Comparison of ENCODE assay signal across 8 cellular contexts in the genomic region with DNA sequence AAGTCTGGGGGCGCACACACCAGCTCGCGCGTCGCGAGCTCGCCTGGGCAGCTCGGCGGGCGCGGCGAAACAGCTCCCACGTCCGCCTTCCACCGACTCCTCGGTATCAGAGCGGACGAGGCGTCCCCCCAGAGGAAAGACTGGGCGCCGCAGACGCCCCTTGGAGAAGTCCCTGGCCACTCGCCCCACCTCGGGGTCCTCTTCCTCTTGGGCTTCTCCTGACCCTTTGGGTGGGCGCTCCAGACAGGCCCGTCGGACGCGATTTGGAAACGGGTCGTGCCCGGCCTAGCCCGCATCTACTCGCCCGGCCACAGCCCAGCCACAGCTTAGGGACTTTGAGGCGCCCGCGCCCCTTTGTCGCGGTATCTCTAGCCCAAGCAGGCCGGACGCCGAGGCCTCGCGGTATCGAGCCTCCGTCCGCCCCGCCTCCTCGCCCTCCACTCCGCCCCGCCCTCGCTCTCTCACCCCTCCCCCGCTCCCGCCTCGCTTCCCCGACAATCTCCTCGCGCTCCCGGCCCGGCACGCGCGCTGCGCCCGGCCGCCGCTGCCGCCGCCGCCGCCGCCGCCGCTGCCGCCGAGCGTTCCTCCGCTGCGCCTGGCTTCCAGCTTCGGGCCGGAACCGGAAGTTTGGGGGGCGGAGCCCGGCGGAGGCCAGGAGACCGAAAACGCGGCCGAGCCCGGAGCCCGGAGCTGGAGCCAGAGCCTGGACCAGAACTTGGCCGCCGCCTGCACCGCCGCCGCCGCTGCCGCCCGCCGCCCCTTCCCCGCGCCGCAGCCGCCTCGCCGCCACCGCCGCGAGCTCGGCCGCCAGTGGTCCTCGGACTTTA. TPM values are rescaled to one million over a fixed set of nuclear protein-coding genes. Genes with fewer than 3 reads are reported as not detected.
DNase-seq lines count a peak whose midpoint lies in the region; ATAC-seq and TF ChIP-seq lines count a peak whose summit lies in the region.

No MANE protein-coding gene starts in this region.

- in situ Hi-C loops in G401 (cut with HindIII; ENCODE audit: low sequenced_read_pairs) = no loop called here

- H3K36me3 ChIP-seq in MM.1S (replicated peaks; ENCODE audit: insufficient read depth, low read length) (no peaks in the 10 kb centered on the region), gastroesophageal sphincter (no peaks in the 10 kb centered on the region), neutrophil (no peaks in the 10 kb centered on the region)

- peak; percentile 94 for ATAC-seq in gastroesophageal sphincter

- H3K4me1 ChIP-seq in MM.1S (ENCODE audit: low read length) (peaks cover 6% of the 10 kb centered on the region; the same call in 1 of the 2 replicates), gastroesophageal sphincter (peaks cover 0 to 34% (median 4%) of the 10 kb centered on the region in 3 donors), neutrophil (ENCODE audit: control insufficient read depth in 1 of 2, insufficient read depth in 1 of 2, low read depth in 1 of 2, low read length in 1 of 2) (peaks cover 4 to 13% of the 10 kb centered on the region in 2 experiments)

- peaks cover 57% of the 10 kb centered on the region for H3K27me3 Mint-ChIP-seq in activated naive CD4-positive, alpha-beta T cell treated with anti-CD3 and anti-CD28 coated beads, Interleukin-2, amount 10 ng/mL, durations not matched to agents 7 days and 5 days

- no peaks in the 10 kb centered on the region for H4K20me1 ChIP-seq in MM.1S (ENCODE audit: insufficient read depth, low read length)

- H3K4me2 ChIP-seq in MM.1S (ENCODE audit: low read depth, low read length) = peak overlapping the region; percentile 82

- H3K9me3 Mint-ChIP-seq in activated naive CD4-positive, alpha-beta T cell treated with anti-CD3 and anti-CD28 coated beads, Interleukin-2, amount 10 ng/mL, durations not matched to agents 7 days and 5 days = no peaks in the 10 kb centered on the region

- peak overlapping the region; percentile 90 for H3K27ac Mint-ChIP-seq in activated naive CD4-positive, alpha-beta T cell treated with anti-CD3 and anti-CD28 coated beads, Interleukin-2, amount 10 ng/mL, durations not matched to agents 7 days and 5 days

- H3K79me2 ChIP-seq in MM.1S (ENCODE audit: low read length) = peaks cover 18% of the 10 kb centered on the region

- no peaks in the 10 kb centered on the region for H3K9me3 ChIP-seq in MM.1S (replicated peaks; ENCODE audit: insufficient read depth, low read length)
- no peaks in the 10 kb centered on the region for H3K9me3 ChIP-seq in gastroesophageal sphincter
- no peaks in the 10 kb centered on the region for H3K9me3 ChIP-seq in neutrophil

- H3K9ac ChIP-seq in MM.1S (ENCODE audit: low read length) = peak overlapping the region; percentile 71

- H3K4me1 Mint-ChIP-seq in activated naive CD4-positive, alpha-beta T cell treated with anti-CD3 and anti-CD28 coated beads, Interleukin-2, amount 10 ng/mL, durations not matched to agents 7 days and 5 days = peaks cover 47% of the 10 kb centered on the region

- H3K4me3 ChIP-seq in MM.1S (ENCODE audit: low read length) (peak overlapping the region; percentile 75), gastroesophageal sphincter (peak overlapping the region; percentile 76 to 99), neutrophil (ENCODE audit: low read depth in 1 of 2, low read length in 1 of 2) (peak overlapping the region; percentile 54 to 62)

- H3K9me2 ChIP-seq in MM.1S (replicated peaks; ENCODE audit: insufficient read depth, low read length) = no peaks in the 10 kb centered on the region

- peak overlapping the region; percentile 87 for H2AFZ ChIP-seq in MM.1S (ENCODE audit: low read length)

- peak overlapping the region; percentile 69; the same call in 1 of the 2 replicates for H3K27ac ChIP-seq in MM.1S (ENCODE audit: low read length)
- H3K27ac ChIP-seq in gastroesophageal sphincter = peak overlapping the region; percentile 87 to 100 (median 98)
- no peak overlapping the region for H3K27ac ChIP-seq in neutrophil

- H3F3A ChIP-seq in MM.1S (ENCODE audit: insufficient read depth, low read length) = peaks cover 13% of the 10 kb centered on the region; the same call in 1 of the 2 replicates

- CTCF ChIA-PET in activated naive CD4-positive, alpha-beta T cell treated with anti-CD3 and anti-CD28 coated beads, Interleukin-2, amount 10 ng/mL, durations not matched to agents 7 days and 5 days (lab: Charles Lee) = interaction anchor here (0.6 to 1.1 kb wide), 3 partner anchors 66 to 761 kb away, joined by 3 to 5 read pairs (median 3); no protein-coding TSS in a partner anchor

- peaks cover 21% of the 10 kb centered on the region for H3K36me3 Mint-ChIP-seq in activated naive CD4-positive, alpha-beta T cell treated with anti-CD3 and anti-CD28 coated beads, Interleukin-2, amount 10 ng/mL, durations not matched to agents 7 days and 5 days

- TF ChIP-seq POLR2A in gastroesophageal sphincter (IDR thresholded peaks at IDR 0.05) = peak; percentile 43 to 50

- no CpG with 5 or more reads among the region's 113 CpGs for WGBS in gastroesophageal sphincter (ENCODE audit: low coverage in 1 of 2), 2 donors

- TF ChIP-seq CTCF in MM.1S (IDR thresholded peaks at IDR 0.05; ENCODE audit: low read length) (no peak), gastroesophageal sphincter (IDR thresholded peaks at IDR 0.05) (peak in 3 of 4 experiments; percentile 34 to 65 (median 50)), neutrophil (IDR thresholded peaks at IDR 0.05) (no peak)

- no peak for TF ChIP-seq EP300 in gastroesophageal sphincter (IDR thresholded peaks at IDR 0.05)

- H3K27me3 ChIP-seq in MM.1S (replicated peaks; ENCODE audit: insufficient read depth, low read length) (peaks cover 8% of the 10 kb centered on the region), gastroesophageal sphincter (no peaks in the 10 kb centered on the region), neutrophil (peaks cover 93% of the 10 kb centered on the region)

- H3K4me3 Mint-ChIP-seq in activated naive CD4-positive, alpha-beta T cell treated with anti-CD3 and anti-CD28 coated beads, Interleukin-2, amount 10 ng/mL, durations not matched to agents 7 days and 5 days = peak overlapping the region; percentile 84

- DNase-seq in G401 (ENCODE audit: low spot score) = peak; percentile 87
- DNase-seq in HCEC 1CT = peak; percentile 91
- DNase-seq in MM.1S = peak; percentile 92
- peak; percentile 81 for DNase-seq in SK-N-DZ (ENCODE audit: low spot score)
- peak; percentile 92 for DNase-seq in activated naive CD4-positive, alpha-beta T cell treated with anti-CD3 and anti-CD28 coated beads, Interleukin-2, amount 10 ng/mL, durations not matched to agents 7 days and 5 days
- peak; percentile 86 for DNase-seq in stromal cell of bone marrow (ENCODE audit: low read depth)

RNA-seq across cellular contexts. Expression of gene ACVR2A, which starts 0.8 kb away (rescaled TPM):
- 0.31 and 0.54 TPM in 2 replicates for total RNA-seq in G401 (2014; rRNA removed; shearing (Covaris generic))
- 7.0 and 7.4 TPM in 2 replicates for polyA plus RNA-seq in SK-N-DZ (2014; cell fraction: cytosol; rRNA removed)
- 11.7 and 22.1 TPM in 2 replicates for polyA plus RNA-seq in SK-N-DZ (2014; cell fraction: nucleus; rRNA removed)
- 10 to 100 TPM; 23.0 to 48.1 (median 23.8) TPM for total RNA-seq in gastroesophageal sphincter

Comparison
In these comparisons a context has a peak if more than half of its experiments do, and no peak if none do; other contexts are left out.
1. CTCF ChIP-seq: peak in gastroesophageal sphincter (3 of 4); none in MM.1S (single experiment) and neutrophil (single experiment).
2. RNA of gene ACVR2A, which starts 0.8 kb away (total RNA-seq): 23.0 to 48.1 TPM in gastroesophageal sphincter; 0.31 to 0.54 TPM in G401; every median in the first group is over 10 times any median in the second.
3. Peak in every context shown above with its lines, with median percentiles within 50 percentile points of each other: DNase-seq and H3K4me3 ChIP-seq.